In genomic region chr19:4268816-4269430, GRCh38 we compare ENCODE assay signal across 19 cellular contexts. TPM values are rescaled to one million over a fixed set of nuclear protein-coding genes. Genes with fewer than 3 reads are reported as not detected.
DNase-seq lines count a peak whose midpoint lies in the region; ATAC-seq and TF ChIP-seq lines count a peak whose summit lies in the region.
"Had no signal": no experiment of that assay in that cellular context is flagged by ENCODE, and none has a peak within 500 bp of the region (broad histone marks: within the 10 kb centered on the region; RNA-seq: fewer than 3 reads in every experiment).

No MANE protein-coding gene starts in this region.

- intact Hi-C loops in left colon (cut with DNase I, micrococcal nuclease) (loop anchor here in 1 of 2 donors (5.0 kb wide), 1 partner anchor 83 kb away; no protein-coding TSS in a partner anchor), stomach (cut with DNase I; ENCODE audit: low total_unique reads) (no loop called here)

- POLR2A ChIA-PET in SK-N-SH (lab: Yijun Ruan, JAX): interaction anchor here (1.7 to 3.0 kb wide), 2 partner anchors 9 to 74 kb away, joined by 7 to 20 read pairs; partner anchors contain the start of gene MPND

- 93% methylated on average over 10 of the region's 13 CpGs for WGBS in SK-N-SH (ENCODE audit: low lambda C conversion rate)
- WGBS in stomach, 5 donors: 82 to 95% (median 90%) methylated on average over 11 to 13 of the region's 13 CpGs

- peak; percentile 30 for TF ChIP-seq RAD21 in SK-N-SH (IDR thresholded peaks at IDR 0.05; ENCODE audit: low read length)

- H3K9me3 ChIP-seq in SK-N-SH: no peaks in the 10 kb centered on the region
- H3K9me3 ChIP-seq in OCI-LY3 (ENCODE audit: insufficient read depth, low read length): no peaks in the 10 kb centered on the region
- no peaks in the 10 kb centered on the region for H3K9me3 ChIP-seq in stomach

- CTCF ChIA-PET in SK-N-SH (lab: Yijun Ruan, JAX): interaction anchor here (0.6 to 4.5 kb wide), 15 partner anchors 10 to 132 kb away, joined by 3 to 130 read pairs (median 11); partner anchors contain the start of genes FSD1, MPND, SH3GL1 and SHD

- H3K4me3 ChIP-seq in SK-N-SH (ENCODE audit: low read depth in 2 of 2, low read length in 1 of 2) (no peak overlapping the region), OCI-LY3 (ENCODE audit: low read length) (no peak overlapping the region), stomach (no peak overlapping the region)
- H3K4me3 ChIP-seq: GM12878 had no signal

- DNase-seq in SK-N-SH (no peak), left colon (no peak), stomach (no peak), NCI-H187 treated with DMSO at 0.1 percent for 48 hours (lab: John Stamatoyannopoulos, UW) (no peak)
- DNase-seq in activated CD4-positive, CD25-positive, alpha-beta regulatory T cell treated with anti-CD3 and anti-CD28 coated beads, Interleukin-2, amount 50 U/mL, for 72 hours: no peak
- DNase-seq: 8988T; CD4-positive, CD25-positive, alpha-beta regulatory T cell; DMS53; H9; NCI-H146; NCI-H226; NCI-H526; NK-92 treated with Interleukin-12 subunit alpha and Interleukin-12 subunit beta, amount 100 ng/mL, for 24 hours had no signal

- TF ChIP-seq EP300 in SK-N-SH (IDR thresholded peaks at IDR 0.05; ENCODE audit: borderline replicate concordance in 1 of 2, low read depth in 1 of 2, low read length in 1 of 2) (no peak), stomach (IDR thresholded peaks at IDR 0.05) (no peak)

- H3F3A ChIP-seq in SK-N-SH (replicated peaks; ENCODE audit: insufficient read depth): peaks cover 4% of the 10 kb centered on the region

- H3K36me3 ChIP-seq in SK-N-SH (replicated peaks in 1 of 2; ENCODE audit: control insufficient read depth in 1 of 2, insufficient read depth in 2 of 2, low read length in 1 of 2) (peaks cover 0 to 4% of the 10 kb centered on the region in 2 experiments), OCI-LY3 (replicated peaks; ENCODE audit: low read depth, low read length) (peaks cover 14% of the 10 kb centered on the region), stomach (peaks cover 34 to 87% (median 78%) of the 10 kb centered on the region in 4 donors)

- no peak overlapping the region for H3K27ac ChIP-seq in SK-N-SH (ENCODE audit: low read depth in 2 of 2, low read length in 1 of 2)
- H3K27ac ChIP-seq in OCI-LY3 (ENCODE audit: low read length): no peak overlapping the region
- peak overlapping the region in 4 of 5 donors; percentile 64 to 82 (median 72) for H3K27ac ChIP-seq in stomach

- H3K79me2 ChIP-seq in SK-N-SH (ENCODE audit: insufficient read depth) (no peaks in the 10 kb centered on the region), OCI-LY3 (ENCODE audit: low read length) (no peaks in the 10 kb centered on the region)

- H3K27me3 ChIP-seq in SK-N-SH (ENCODE audit: insufficient read depth): no peaks in the 10 kb centered on the region
- no peaks in the 10 kb centered on the region for H3K27me3 ChIP-seq in OCI-LY3 (ENCODE audit: low read depth, low read length)
- H3K27me3 ChIP-seq in stomach: no peaks in the 10 kb centered on the region

- H3K4me1 ChIP-seq in SK-N-SH (ENCODE audit: control insufficient read depth in 1 of 2, insufficient read depth in 2 of 2, low read depth in 1 of 2, low read length in 1 of 2) (peaks cover 0 to 7% of the 10 kb centered on the region in 2 experiments; a peak in 1 of 4 replicates), OCI-LY3 (ENCODE audit: low read length) (peaks cover 5% of the 10 kb centered on the region; the same call in 1 of the 2 replicates), stomach (peaks cover 0 to 18% (median 11%) of the 10 kb centered on the region in 4 donors)

- H3K9ac ChIP-seq in SK-N-SH (no peak overlapping the region), OCI-LY3 (ENCODE audit: low read length) (no peak overlapping the region)

- H4K20me1 ChIP-seq in SK-N-SH (ENCODE audit: insufficient read depth): 0 out of 2 replicates have a peak, but pooled peaks cover 4% of the 10 kb centered on the region
- H4K20me1 ChIP-seq in OCI-LY3 (ENCODE audit: insufficient read depth, low read length): no peaks in the 10 kb centered on the region

- H3K4me2 ChIP-seq in SK-N-SH: no peak overlapping the region
- H3K4me2 ChIP-seq in OCI-LY3 (ENCODE audit: low read length): no peak overlapping the region

- H2AFZ ChIP-seq in SK-N-SH (ENCODE audit: low read depth) (no peak overlapping the region), OCI-LY3 (ENCODE audit: low read depth, low read length) (no peak overlapping the region)

- no peaks in the 10 kb centered on the region for H3K9me2 ChIP-seq in SK-N-SH

- TF ChIP-seq CTCF in SK-N-SH (IDR thresholded peaks at IDR 0.05) (no peak), OCI-LY3 (IDR thresholded peaks at IDR 0.05; ENCODE audit: low read depth, low read length) (0 out of 2 replicates have a peak, but pooled peaks have one; percentile 9), stomach (IDR thresholded peaks at IDR 0.05) (no peak)

- ATAC-seq in SK-N-SH treated with all-trans-retinoic acid at 6 μM for 48 hours (no peak), left colon (peak; percentile 50), GM19324 (IDR thresholded peaks at IDR 0.05; ENCODE audit: low FRiP score, unreplicated experiment) (no peak)
- ATAC-seq: GM12878 had no signal

- no peak for TF ChIP-seq POLR2A in stomach (IDR thresholded peaks at IDR 0.05)

TF ChIP-seq in SK-N-SH, 30 proteins besides CTCF, POLR2A, EP300 and RAD21 (continues in another document):
- TF ChIP-seq RCOR1 (IDR thresholded peaks at IDR 0.05; ENCODE audit: low read length) (no peak), FOXJ3 (CRISPR knock-in tag; IDR thresholded peaks at IDR 0.05) (no peak), SMC3 (IDR thresholded peaks at IDR 0.05; ENCODE audit: low read depth, low read length) (no peak; the same call in 1 of the 2 replicates), RFX5 (IDR thresholded peaks at IDR 0.05; ENCODE audit: low read length) (no peak), POLR2AphosphoS5 (IDR thresholded peaks at IDR 0.05; ENCODE audit: low read depth, low read length) (no peak), SIN3A (IDR thresholded peaks at IDR 0.05; ENCODE audit: borderline replicate concordance, low read depth, low read length) (no peak), PBX3 (IDR thresholded peaks at IDR 0.05) (no peak)

TF ChIP-seq in SK-N-SH treated with all-trans-retinoic acid at 6 μM for 48 hours, 23 proteins besides CTCF, POLR2A, EP300 and RAD21 (continues in another document):
- no peak for TF ChIP-seq TSHZ2 (CRISPR knock-in tag; IDR thresholded peaks at IDR 0.05)
- TF ChIP-seq ZNF70 (CRISPR knock-in tag; IDR thresholded peaks at IDR 0.05): no peak
- TF ChIP-seq ESRRG (CRISPR knock-in tag; IDR thresholded peaks at IDR 0.05): no peak

RNA-seq across cellular contexts. Expression of gene SHD, which starts 10.1 kb away (rescaled TPM):
- polyA plus RNA-seq in SK-N-SH (2012; rRNA removed) (3.1 and 6.9 TPM in 2 replicates), stomach (not detected)
- 3.0 and 7.6 TPM in 2 replicates for polyA plus RNA-seq in SK-N-SH (2012; cell fraction: cytosol; rRNA removed)
- 8.5 and 32.8 TPM in 2 replicates for polyA plus RNA-seq in SK-N-SH (2012; cell fraction: nucleus; rRNA removed)
- total RNA-seq in left colon (10 to 100 TPM; 23.6 to 25.0 TPM), stomach (1 to 10 TPM in 1 of 5 donors, not detected in 4; 7.0 TPM)
- total RNA-seq: CD4-positive, CD25-positive, alpha-beta regulatory T cell; GM12878 had no signal
- polyA plus RNA-seq: CD4-positive, CD25-positive, alpha-beta regulatory T cell had no signal

RNA-seq across cellular contexts. Expression of gene YJU2, which starts 22.0 kb away (rescaled TPM):
- 25.3 and 29.0 TPM in 2 replicates for polyA plus RNA-seq in SK-N-SH (2012; rRNA removed)
- 19.2 and 22.0 TPM in 2 replicates for polyA plus RNA-seq in SK-N-SH (2012; cell fraction: cytosol; rRNA removed)
- polyA plus RNA-seq in SK-N-SH (2012; cell fraction: nucleus; rRNA removed): 18.9 and 21.1 TPM in 2 replicates
- 10 to 100 TPM; 17.8 to 18.1 TPM for total RNA-seq in left colon
- 10 to 100 TPM in 3 of 5 donors, 1 to 10 TPM in 2; 3.5 to 48.4 (median 13.0) TPM for total RNA-seq in stomach
- 10 to 100 TPM; 26.0 to 34.7 (median 30.4) TPM for polyA plus RNA-seq in stomach

RNA-seq across cellular contexts. Expression of gene TMIGD2, which starts 33.3 kb away (rescaled TPM):
- polyA plus RNA-seq in SK-N-SH (2012; rRNA removed) (0.06 TPM in 1 of 2 replicates, not detected in the other), stomach (under 1 TPM in 1 of 3 donors, not detected in 2; 0.55 TPM)
- polyA plus RNA-seq in SK-N-SH (2012; cell fraction: cytosol; rRNA removed): 0.03 and 0.21 TPM in 2 replicates
- not detected in 2 replicates for polyA plus RNA-seq in SK-N-SH (2012; cell fraction: nucleus; rRNA removed)
- total RNA-seq in left colon (1 to 10 TPM in 1 of 2 donors, under 1 TPM in 1; 0.85 to 2.1 TPM), stomach (1 to 10 TPM in 1 of 5 donors, not detected in 4; 1.1 TPM)
- total RNA-seq: LHCN-M2, SK-MEL-5 had no signal

RNA-seq across cellular contexts. Expression of gene FSD1, which starts 35.5 kb away (rescaled TPM):
- polyA plus RNA-seq in SK-N-SH (2012; rRNA removed) (46.7 and 49.0 TPM in 2 replicates), stomach (1 to 10 TPM in 1 of 3 donors, under 1 TPM in 1, not detected in 1; 0.31 to 1.3 TPM)
- 18.6 and 33.9 TPM in 2 replicates for polyA plus RNA-seq in SK-N-SH (2012; cell fraction: cytosol; rRNA removed)
- polyA plus RNA-seq in SK-N-SH (2012; cell fraction: nucleus; rRNA removed): 90.3 and 101 TPM in 2 replicates
- total RNA-seq in left colon (1 to 10 TPM in 1 of 2 donors, under 1 TPM in 1; 0.95 to 1.1 TPM), stomach (10 to 100 TPM in 1 of 5 donors, 1 to 10 TPM in 2, not detected in 2; 1.1 to 12.5 (median 2.3) TPM)

RNA-seq across cellular contexts. Expression of gene EBI3, which starts 39.6 kb away (rescaled TPM):
- polyA plus RNA-seq in SK-N-SH (2012; rRNA removed) (3.6 and 3.7 TPM in 2 replicates), stomach (1 to 10 TPM; 2.0 to 2.7 (median 2.7) TPM)
- polyA plus RNA-seq in SK-N-SH (2012; cell fraction: cytosol; rRNA removed): 2.1 and 2.6 TPM in 2 replicates
- polyA plus RNA-seq in SK-N-SH (2012; cell fraction: nucleus; rRNA removed): 2.1 and 2.9 TPM in 2 replicates
- total RNA-seq in left colon (1 to 10 TPM in 1 of 2 donors, under 1 TPM in 1; 0.40 to 2.6 TPM), stomach (under 1 TPM in 1 of 5 donors, not detected in 4; 0.55 TPM)
- total RNA-seq: CD4-positive, CD25-positive, alpha-beta regulatory T cell; SK-MEL-5 had no signal

Comparison
In these comparisons a context has a peak if more than half of its experiments do, and no peak if none do; other contexts are left out.
1. H3K27ac ChIP-seq: peak in stomach (4 of 5); none in SK-N-SH (0 of 2) and OCI-LY3 (single experiment).